ENCODE assay signal across 18 cellular contexts in the genomic region with DNA sequence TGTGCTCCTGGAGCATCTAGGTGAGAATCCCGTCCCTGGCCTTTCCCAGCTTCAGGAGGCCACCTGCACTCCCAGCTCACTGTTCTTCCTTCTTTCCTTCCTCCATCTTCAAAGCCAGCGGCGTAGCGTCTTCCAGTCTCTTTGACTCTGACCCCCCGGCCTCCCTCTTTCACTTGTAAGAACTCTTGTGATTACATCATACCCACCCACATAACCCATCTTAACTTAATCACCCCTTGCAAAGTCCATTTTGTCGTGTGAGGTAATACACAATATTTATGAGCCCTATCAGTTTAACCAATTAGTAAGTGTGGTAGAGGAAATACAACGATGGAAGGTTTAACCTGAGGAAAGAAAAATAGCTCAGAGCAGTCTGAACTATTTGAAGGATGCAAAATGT. TPM values are rescaled to one million over a fixed set of nuclear protein-coding genes. Genes with fewer than 3 reads are reported as not detected.
DNase-seq lines count a peak whose midpoint lies in the region; ATAC-seq and TF ChIP-seq lines count a peak whose summit lies in the region.
"Had no signal": no experiment of that assay in that cellular context is flagged by ENCODE, and none has a peak within 500 bp of the region (broad histone marks: within the 10 kb centered on the region; RNA-seq: fewer than 3 reads in every experiment).

No MANE protein-coding gene starts in this region.

- TF ChIP-seq CTCF in Caco-2 (IDR thresholded peaks at IDR 0.05; ENCODE audit: insufficient read depth in 1 of 2, low read depth in 1 of 2, low read length in 1 of 2, severe bottlenecking in 1 of 2, unreplicated experiment in 1 of 2) (no peak), GM13977 (IDR thresholded peaks at IDR 0.05; ENCODE audit: extremely low read depth, insufficient read depth, missing control alignments) (no peak)

- H3K27me3 ChIP-seq in Caco-2 (replicated peaks; ENCODE audit: control insufficient read depth, insufficient read depth, low read length) (no peaks in the 10 kb centered on the region), HUES48 (ENCODE audit: control insufficient read depth, insufficient read depth, low read length) (no peaks in the 10 kb centered on the region), iPS-20b (ENCODE audit: insufficient read depth, low read length) (peaks cover 5% of the 10 kb centered on the region; the same call in 1 of the 2 replicates)
- H3K27me3 ChIP-seq: body of pancreas, vagina had no signal

- peaks cover 17% of the 10 kb centered on the region for H3K4me1 Mint-ChIP-seq in Caco-2 (ENCODE audit: low read depth, unreplicated experiment)
- H3K4me1 Mint-ChIP-seq in activated naive CD8-positive, alpha-beta T cell treated with anti-CD3 and anti-CD28 coated beads for 36 hours, result peaks cover 30% of the 10 kb centered on the region

- H3K9me3 Mint-ChIP-seq in Caco-2 (ENCODE audit: unreplicated experiment), result peaks cover 4% of the 10 kb centered on the region
- peaks cover 4% of the 10 kb centered on the region for H3K9me3 Mint-ChIP-seq in activated naive CD8-positive, alpha-beta T cell treated with anti-CD3 and anti-CD28 coated beads for 36 hours

- H3K27ac Mint-ChIP-seq in Caco-2 (ENCODE audit: unreplicated experiment), result peak overlapping the region; percentile 54
- H3K27ac Mint-ChIP-seq in activated naive CD8-positive, alpha-beta T cell treated with anti-CD3 and anti-CD28 coated beads for 36 hours, result peak overlapping the region; percentile 11

- in situ Hi-C loops in GM13977 (cut with MboI; ENCODE audit: low pct_unique_long_range_greater_than_20kb, low sequenced_read_pairs, unreplicated experiment), result no loop called here

- H3K9me3 ChIP-seq in Caco-2, result no peaks in the 10 kb centered on the region
- no peaks in the 10 kb centered on the region for H3K9me3 ChIP-seq in HUES48 (ENCODE audit: control insufficient read depth, insufficient read depth, low read length)
- H3K9me3 ChIP-seq in iPS-20b (ENCODE audit: insufficient read depth, low read depth, low read length), result no peaks in the 10 kb centered on the region
- H3K9me3 ChIP-seq: body of pancreas, right atrium auricular region, vagina had no signal

- H3K4me1 ChIP-seq in Caco-2 (no peaks in the 10 kb centered on the region), HUES48 (ENCODE audit: control insufficient read depth, insufficient read depth, low read length) (peaks cover 64% of the 10 kb centered on the region), iPS-20b (ENCODE audit: insufficient read depth, low read length) (peaks cover 53% of the 10 kb centered on the region)

- H3K27me3 Mint-ChIP-seq in Caco-2 (ENCODE audit: insufficient read depth, unreplicated experiment), result peaks cover under 1% of the 10 kb centered on the region
- no peaks in the 10 kb centered on the region for H3K27me3 Mint-ChIP-seq in activated naive CD8-positive, alpha-beta T cell treated with anti-CD3 and anti-CD28 coated beads for 36 hours

- intact Hi-C loops in Caco-2 (cut with micrococcal nuclease; ENCODE audit: unreplicated experiment), result no loop called here

- peak overlapping the region; percentile 74 for H3K9ac ChIP-seq in HUES48 (ENCODE audit: low read depth, low read length)
- peak overlapping the region; percentile 65 for H3K9ac ChIP-seq in iPS-20b (ENCODE audit: low read depth, low read length)

- H3K4me3 ChIP-seq in Caco-2 (ENCODE audit: low read depth, low read length), result no peak overlapping the region
- peak overlapping the region; percentile 41 for H3K4me3 ChIP-seq in HUES48 (ENCODE audit: low read depth, low read length)
- H3K4me3 ChIP-seq in iPS-20b (ENCODE audit: low read length), result peak overlapping the region; percentile 23; the same call in 1 of the 2 replicates
- H3K4me3 ChIP-seq: body of pancreas, right atrium auricular region, vagina had no signal

- DNase-seq in Caco-2 (no peak), GM13977 (ENCODE audit: low spot score) (no peak)
- DNase-seq in activated naive CD8-positive, alpha-beta T cell treated with anti-CD3 and anti-CD28 coated beads for 36 hours, result no peak
- DNase-seq in central memory CD4-positive, alpha-beta T cell, result no peak
- DNase-seq: activated CD4-positive, alpha-beta T cell treated with anti-CD3 and anti-CD28 coated beads for 4 hours; body of pancreas; DMS53; effector CD4-positive, alpha-beta T cell; foreskin melanocyte; stimulated activated naive CD4-positive, alpha-beta T cell treated with Interleukin-2 at 50 U/mL for 16 hours had no signal

- no TSS peak for BruUV-seq in Caco-2 (replicated peaks; lab: Mats Ljungman, UMichigan)

- peaks cover 1% of the 10 kb centered on the region for H3K36me3 Mint-ChIP-seq in Caco-2 (ENCODE audit: insufficient read depth, unreplicated experiment)
- H3K36me3 Mint-ChIP-seq in activated naive CD8-positive, alpha-beta T cell treated with anti-CD3 and anti-CD28 coated beads for 36 hours, result no peaks in the 10 kb centered on the region

- no peaks in the 10 kb centered on the region for H3K36me3 ChIP-seq in Caco-2 (ENCODE audit: control insufficient read depth, insufficient read depth, low read length)
- no peaks in the 10 kb centered on the region for H3K36me3 ChIP-seq in HUES48 (ENCODE audit: control insufficient read depth, insufficient read depth, low read length)
- no peaks in the 10 kb centered on the region for H3K36me3 ChIP-seq in iPS-20b (ENCODE audit: insufficient read depth, low read depth, low read length)
- H3K36me3 ChIP-seq: right atrium auricular region, vagina had no signal

- CTCF ChIA-PET in Caco-2 (lab: Charles Lee), result no interaction called here

- POLR2A ChIA-PET in Caco-2 (lab: Charles Lee), result no interaction called here

- H3K27ac ChIP-seq in HUES48 (ENCODE audit: low read depth, low read length) (peak overlapping the region; percentile 87), iPS-20b (ENCODE audit: low read length) (peak overlapping the region; percentile 26)
- H3K27ac ChIP-seq: body of pancreas, right atrium auricular region, vagina had no signal

- ATAC-seq in HG03469 (IDR thresholded peaks at IDR 0.05; ENCODE audit: unreplicated experiment), result no peak
- no peak for ATAC-seq in HG02852 (IDR thresholded peaks at IDR 0.05; ENCODE audit: unreplicated experiment)
- ATAC-seq: body of pancreas had no signal

- H3K4me3 Mint-ChIP-seq in Caco-2 (ENCODE audit: unreplicated experiment), result peak overlapping the region; percentile 16
- H3K4me3 Mint-ChIP-seq in activated naive CD8-positive, alpha-beta T cell treated with anti-CD3 and anti-CD28 coated beads for 36 hours, result no peak overlapping the region

RNA-seq across cellular contexts. Expression of a gene that starts 4.6 kb away (rescaled TPM):
- total RNA-seq in Caco-2 (2022), result 80.5 and 80.8 TPM in 2 replicates
- total RNA-seq in activated naive CD8-positive, alpha-beta T cell treated with anti-CD3 and anti-CD28 coated beads for 36 hours, result 10 to 100 TPM; 72.8 to 73.0 TPM

RNA-seq across cellular contexts. Expression of a gene that starts 51.1 kb away (rescaled TPM):
- not detected in 2 replicates for total RNA-seq in Caco-2 (2022)
- total RNA-seq in activated naive CD8-positive, alpha-beta T cell treated with anti-CD3 and anti-CD28 coated beads for 36 hours, result not detected
- total RNA-seq: body of pancreas, kidney epithelial cell, M059J, right atrium auricular region, vagina had no signal

RNA-seq across cellular contexts. Expression of a gene that starts 51.3 kb away (rescaled TPM):
- total RNA-seq in Caco-2 (2022), result 86.2 and 88.3 TPM in 2 replicates
- total RNA-seq in activated naive CD8-positive, alpha-beta T cell treated with anti-CD3 and anti-CD28 coated beads for 36 hours, result 10 to 100 TPM; 42.9 to 45.9 TPM
